8 cellular contexts compared by ENCODE assay signal in the genomic region with DNA sequence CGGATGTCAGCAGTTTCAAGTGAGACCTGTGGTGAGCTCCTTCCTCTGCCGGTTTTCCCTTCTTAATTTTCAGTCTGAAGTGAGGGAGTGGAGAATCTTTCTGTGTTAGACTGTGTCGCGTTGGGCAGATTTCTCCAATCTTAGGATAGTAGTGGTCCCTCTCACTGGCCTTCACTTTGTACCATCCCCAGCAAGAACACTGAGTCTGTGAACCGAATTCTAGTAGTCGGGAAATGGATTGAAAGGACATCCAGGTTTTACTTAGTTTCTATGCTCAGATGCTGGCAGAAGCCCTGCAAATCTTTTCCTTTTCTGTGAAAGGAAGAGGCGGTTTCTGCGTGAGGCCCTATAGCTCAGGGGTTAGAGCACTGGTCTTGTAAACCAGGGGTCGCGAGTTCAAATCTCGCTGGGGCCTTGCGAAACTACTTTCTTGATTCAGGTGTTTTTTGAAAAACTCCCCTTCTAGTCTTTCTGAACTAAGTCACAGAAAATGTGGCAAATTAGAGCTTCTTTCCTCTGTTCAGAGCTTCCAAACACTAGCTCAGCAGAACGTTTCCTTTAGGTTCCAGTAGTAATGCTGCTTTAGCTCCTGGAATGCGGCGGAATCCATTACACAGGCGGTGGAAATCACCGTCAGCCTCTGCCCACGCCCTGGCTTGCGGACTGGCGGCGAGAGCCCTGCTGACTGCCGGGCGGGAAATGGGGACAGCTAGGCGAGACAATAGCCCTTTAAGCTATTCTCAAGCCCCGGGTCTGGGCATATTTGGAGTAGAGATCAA. TPM values are rescaled to one million over a fixed set of nuclear protein-coding genes. Genes with fewer than 3 reads are reported as not detected.
DNase-seq lines count a peak whose midpoint lies in the region; ATAC-seq and TF ChIP-seq lines count a peak whose summit lies in the region.

No MANE protein-coding gene starts in this region.

- 0% methylated on average over 12 of the region's 25 CpGs; no CpG with 5 or more reads in 1 of the 2 experiments for WGBS in IMR-90 (ENCODE audit: extremely low coverage in 2 of 2, insufficient read length in 1 of 2), 2 experiments

- TF ChIP-seq RAD21 in IMR-90 (IDR thresholded peaks at IDR 0.05; ENCODE audit: low read length): no peak

- H2AFZ ChIP-seq in IMR-90 (replicated peaks; ENCODE audit: low read length, poor library complexity): peak overlapping the region; percentile 98

- H3K4ac ChIP-seq in IMR-90 (ENCODE audit: low read depth, low read length): peak overlapping the region; percentile 82

- H3K9ac ChIP-seq in IMR-90 (ENCODE audit: low read depth, low read length): peak overlapping the region; percentile 79

- H2BK15ac ChIP-seq in IMR-90 (ENCODE audit: low read depth, low read length): no peak overlapping the region

- DNase-seq in AG09319 (ENCODE audit: extremely low read depth, low read depth) (peak; percentile 73), IMR-90 (peak; percentile 87), SJCRH30 (peak; percentile 70 to 86), glomerular endothelial cell (ENCODE audit: extremely low read depth, low read depth, low spot score) (peak; percentile 87), occipital lobe (lab: John Stamatoyannopoulos, UW) (peak; percentile 59), superior temporal gyrus (ENCODE audit: extremely low spot score) (peak; percentile 94)
- DNase-seq in activated naive CD4-positive, alpha-beta T cell (lab: John Stamatoyannopoulos, UW): peak; percentile 62 to 78 (median 68)

- intact Hi-C loops in IMR-90 (cut with micrococcal nuclease): loop anchor here (1.0 to 5.0 kb wide), 5 partner anchors 48 to 421 kb away; a partner anchor contains a TSS

- H2BK5ac ChIP-seq in IMR-90 (ENCODE audit: low read depth, low read length, poor library complexity, severe bottlenecking): peak overlapping the region; percentile 89

- H4K91ac ChIP-seq in IMR-90 (ENCODE audit: insufficient read depth, low read depth, low read length): peak overlapping the region; percentile 65

- peak overlapping the region; percentile 44 for H3K23ac ChIP-seq in IMR-90 (ENCODE audit: low read depth, low read length)

- H3K79me1 ChIP-seq in IMR-90 (ENCODE audit: low read depth in 1 of 2, low read length in 2 of 2): 0 out of 4 replicates have a peak, but pooled peaks cover 0 to 3% of the 10 kb centered on the region in 2 experiments

- no peak overlapping the region for H3K18ac ChIP-seq in IMR-90 (ENCODE audit: low read depth, low read length)

- H4K20me1 ChIP-seq in IMR-90 (ENCODE audit: insufficient read depth, low read length): peaks cover 6% of the 10 kb centered on the region

- no peak overlapping the region; the same call in 1 of the 2 replicates for H2AK5ac ChIP-seq in IMR-90 (ENCODE audit: low read depth, low read length)

- H3K27me3 ChIP-seq in IMR-90 (ENCODE audit: control insufficient read depth, insufficient read depth, low read length): no peaks in the 10 kb centered on the region
- no peaks in the 10 kb centered on the region for H3K27me3 ChIP-seq in SJCRH30

- TF ChIP-seq CTCF in AG09319 (IDR thresholded peaks at IDR 0.05; ENCODE audit: low read depth, low read length) (no peak), IMR-90 (conservative IDR thresholded peaks at IDR 0.05; ENCODE audit: low read depth, low read length) (no peak)

- H3K56ac ChIP-seq in IMR-90 (ENCODE audit: extremely low read depth, insufficient read depth, low read length): peak overlapping the region; percentile 37

- H3K14ac ChIP-seq in IMR-90 (replicated peaks; ENCODE audit: low read depth, low read length): peak overlapping the region; percentile 17; the same call in 1 of the 2 replicates

- dilution Hi-C loops in IMR-90 (cut with HindIII; ENCODE audit: low sequenced_read_pairs, unreplicated experiment): no loop called here

- H2AK9ac ChIP-seq in IMR-90 (replicated peaks; ENCODE audit: low read depth, low read length, poor library complexity): peak overlapping the region; percentile 32

- H3K4me2 ChIP-seq in IMR-90 (ENCODE audit: low read depth, low read length): peak overlapping the region; percentile 85

- in situ Hi-C loops in GM18951 (cut with MboI; ENCODE audit: low sequenced_read_pairs, unreplicated experiment): loop anchor here (10.0 kb wide), 2 partner anchors 47 to 347 kb away; a partner anchor contains a TSS
- in situ Hi-C loops in IMR-90 (cut with MboI; ENCODE audit: low sequenced_read_pairs): loop anchor here (5.0 to 10.0 kb wide), 3 partner anchors 49 to 357 kb away; a partner anchor contains a TSS

- peak overlapping the region; percentile 74 for H4K5ac ChIP-seq in IMR-90 (ENCODE audit: low read depth, low read length)

- ATAC-seq in IMR-90 (ENCODE audit: low read depth): peak; percentile 11

- H4K8ac ChIP-seq in IMR-90 (ENCODE audit: low read depth in 2 of 2, low read length in 2 of 2): peak overlapping the region; percentile 50 to 93

- no peaks in the 10 kb centered on the region for H3K36me3 ChIP-seq in IMR-90 (ENCODE audit: control insufficient read depth, insufficient read depth, low read length)
- H3K36me3 ChIP-seq in SJCRH30: no peaks in the 10 kb centered on the region

- H3K9me3 ChIP-seq in IMR-90 (ENCODE audit: control insufficient read depth, insufficient read depth, low read length) (no peaks in the 10 kb centered on the region), SJCRH30 (replicated peaks) (no peaks in the 10 kb centered on the region)

- POLR2A ChIA-PET in IMR-90 (lab: Charles Lee; ENCODE audit: unreplicated experiment): interaction anchor here (1.6 kb wide), 1 partner anchor 220 kb away, joined by 4 read pairs; a partner anchor contains a TSS

- peaks cover 4% of the 10 kb centered on the region; the same call in 1 of the 2 replicates for H3K9me1 ChIP-seq in IMR-90 (ENCODE audit: insufficient read depth, low read length)

- CTCF ChIA-PET in IMR-90 (lab: Yijun Ruan, JAX): interaction anchor here (1.4 to 2.0 kb wide), 3 partner anchors 9 to 290 kb away, joined by 4 to 7 read pairs (median 4); no protein-coding TSS in a partner anchor

- H3K27ac ChIP-seq in IMR-90 (ENCODE audit: insufficient read depth, low read length) (peak overlapping the region; percentile 89), SJCRH30 (peak overlapping the region; percentile 79)

- 0 out of 2 replicates have a peak overlapping the region, but pooled peaks have one; percentile 12 for H2BK120ac ChIP-seq in IMR-90 (ENCODE audit: low read depth, low read length)

- no TSS peak for BruUV-seq in IMR-90 (replicated peaks; lab: Mats Ljungman, UMichigan)

- H3K4me3 ChIP-seq in IMR-90 (ENCODE audit: insufficient read depth, low read depth, low read length) (peak overlapping the region; percentile 65), SJCRH30 (peak overlapping the region; percentile 77)

- no peak overlapping the region for H2BK20ac ChIP-seq in IMR-90 (ENCODE audit: low read depth, low read length)

- H3K4me1 ChIP-seq in IMR-90 (ENCODE audit: control insufficient read depth, insufficient read depth, low read length) (no peaks in the 10 kb centered on the region), SJCRH30 (no peaks in the 10 kb centered on the region)

- TF ChIP-seq POLR2A in GM18951 (IDR thresholded peaks at IDR 0.05; ENCODE audit: extremely low read depth, insufficient read depth, insufficient read length) (peak; percentile 3), IMR-90 (IDR thresholded peaks at IDR 0.05; ENCODE audit: low read depth, low read length) (no peak)

TF ChIP-seq in IMR-90, 13 proteins besides CTCF, POLR2A, EP300 and RAD21:
- TF ChIP-seq CEBPB (IDR thresholded peaks at IDR 0.05; ENCODE audit: low read depth, low read length) (0 out of 2 replicates have a peak, but pooled peaks have one; percentile 57), SMC3 (IDR thresholded peaks at IDR 0.05; ENCODE audit: low read depth, low read length) (no peak), FOS (IDR thresholded peaks at IDR 0.05; ENCODE audit: low read depth, low read length) (peak; percentile 86), MAFK (IDR thresholded peaks at IDR 0.05; ENCODE audit: low read depth, low read length) (peak; percentile 100), RCOR1 (IDR thresholded peaks at IDR 0.05; ENCODE audit: insufficient replicate concordance, low read length) (no peak), RFX5 (IDR thresholded peaks at IDR 0.05; ENCODE audit: low read depth, low read length) (no peak), CHD1 (IDR thresholded peaks at IDR 0.05; ENCODE audit: low read depth, low read length) (no peak)

RNA-seq across cellular contexts. Expression of a gene that starts 2.8 kb away (rescaled TPM):
- total RNA-seq in IMR-90 (2012; rRNA removed) (8.1 and 10.4 TPM in 2 replicates), glomerular endothelial cell (4.0 and 7.8 TPM in 2 replicates), occipital lobe (2.2 TPM)
- 9.9 and 11.6 TPM in 2 replicates for polyA plus RNA-seq in IMR-90 (2012; rRNA removed)
- 5.2 and 10.4 TPM in 2 replicates for polyA plus RNA-seq in IMR-90 (2012; cell fraction: cytosol; rRNA removed)
- polyA plus RNA-seq in IMR-90 (2012; cell fraction: nucleus; rRNA removed; ENCODE audit: low replicate concordance): 2.7 and 5.5 TPM in 2 replicates
- 0.69 and 0.71 TPM in 2 replicates for total RNA-seq in SJCRH30 (2014; rRNA removed; shearing (Covaris generic))

RNA-seq across cellular contexts. Expression of a gene that starts 7.0 kb away (rescaled TPM):
- total RNA-seq in IMR-90 (2012; rRNA removed) (3.6 and 3.9 TPM in 2 replicates), glomerular endothelial cell (4.5 and 5.9 TPM in 2 replicates), occipital lobe (0.16 TPM)
- 4.2 and 4.7 TPM in 2 replicates for polyA plus RNA-seq in IMR-90 (2012; rRNA removed)
- 5.9 and 9.0 TPM in 2 replicates for polyA plus RNA-seq in IMR-90 (2012; cell fraction: cytosol; rRNA removed)
- polyA plus RNA-seq in IMR-90 (2012; cell fraction: nucleus; rRNA removed; ENCODE audit: low replicate concordance): 1.9 and 2.4 TPM in 2 replicates
- 0.49 and 0.79 TPM in 2 replicates for total RNA-seq in SJCRH30 (2014; rRNA removed; shearing (Covaris generic))

RNA-seq across cellular contexts. Expression of a gene that starts 40.0 kb away (rescaled TPM):
- total RNA-seq in IMR-90 (2012; rRNA removed) (not detected in 2 replicates), glomerular endothelial cell (not detected in 2 replicates), occipital lobe (not detected)
- polyA plus RNA-seq in IMR-90 (2012; rRNA removed): not detected in 2 replicates
- polyA plus RNA-seq in IMR-90 (2012; cell fraction: cytosol; rRNA removed): not detected in 2 replicates
- not detected in 2 replicates for polyA plus RNA-seq in IMR-90 (2012; cell fraction: nucleus; rRNA removed; ENCODE audit: low replicate concordance)
- total RNA-seq in SJCRH30 (2014; rRNA removed; shearing (Covaris generic)): not detected in 2 replicates

Comparison
In these comparisons a context has a peak if more than half of its experiments do, and no peak if none do; other contexts are left out.
1. Peak in every context shown above with its lines: DNase-seq, ATAC-seq, H3K4me3 ChIP-seq and H3K27ac ChIP-seq.